Comparison of ENCODE assay signal across 9 cellular contexts in the genomic region with DNA sequence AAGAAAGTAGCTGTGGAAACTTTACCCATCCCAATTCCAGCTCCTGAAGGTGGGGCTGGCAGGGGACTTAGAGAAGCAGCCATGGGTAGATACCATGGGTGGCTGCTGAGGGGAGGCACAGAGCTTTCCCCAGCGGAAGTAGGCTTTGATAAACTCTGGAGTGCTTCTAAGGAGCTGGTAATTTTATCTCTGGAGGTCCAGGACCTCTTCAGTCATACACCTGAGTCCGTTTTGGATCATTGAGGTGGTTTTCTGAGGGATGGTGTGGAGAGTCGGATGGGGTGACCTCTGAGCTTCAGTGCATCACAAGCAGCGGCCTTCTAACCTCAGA. TPM values are rescaled to one million over a fixed set of nuclear protein-coding genes. Genes with fewer than 3 reads are reported as not detected.
DNase-seq lines count a peak whose midpoint lies in the region; ATAC-seq, FAIRE-seq and TF ChIP-seq lines count a peak whose summit lies in the region.
"Had no signal": no experiment of that assay in that cellular context is flagged by ENCODE, and none has a peak within 500 bp of the region (broad histone marks: within the 10 kb centered on the region; RNA-seq: fewer than 3 reads in every experiment).

No MANE protein-coding gene starts in this region.

- H3K27me3 Mint-ChIP-seq in CD8-positive, alpha-beta memory T cell, result no peaks in the 10 kb centered on the region

- no peak overlapping the region for H2BK20ac ChIP-seq in H1 (ENCODE audit: low read length)

- intact Hi-C loops in kidney (cut with DNase I), result no loop called here

- peak overlapping the region; percentile 53; the same call in 1 of the 2 replicates for H2BK12ac ChIP-seq in H1 (ENCODE audit: low read depth, low read length)

- peak overlapping the region; percentile 74 to 98 (median 88) for H3K27ac Mint-ChIP-seq in CD8-positive, alpha-beta memory T cell

- no peak overlapping the region for H3K14ac ChIP-seq in H1 (ENCODE audit: insufficient read length)

- H2BK120ac ChIP-seq in H1 (replicated peaks; ENCODE audit: low read depth, low read length), result no peak overlapping the region

- DNase-seq in CD8-positive, alpha-beta memory T cell, result no peak
- DNase-seq in H1 (ENCODE audit: low read depth in 1 of 2, low spot score in 2 of 2), result no peak
- DNase-seq in middle frontal gyrus (ENCODE audit: extremely low spot score, low spot score), result no peak
- DNase-seq in EL, result no peak
- no peak for DNase-seq in GM19238 (ENCODE audit: insufficient read length, low spot score)
- DNase-seq in kidney, result no peak

- H3K36me3 Mint-ChIP-seq in CD8-positive, alpha-beta memory T cell, result no peaks in the 10 kb centered on the region

- H3K79me1 ChIP-seq in H1 (ENCODE audit: low read depth, low read length), result no peaks in the 10 kb centered on the region

- CTCF ChIA-PET in CD8-positive, alpha-beta memory T cell (lab: Charles Lee), result interaction anchor here (0.8 to 3.9 kb wide), 31 partner anchors 8 to 444 kb away, joined by 3 to 27 read pairs (median 4); a partner anchor contains a TSS
- CTCF ChIA-PET in H1 (lab: Charles Lee; ENCODE audit: partially characterized antibody), result interaction anchor here (0.8 to 4.4 kb wide), 19 partner anchors 10 to 446 kb away, joined by 3 to 25 read pairs (median 5); no protein-coding TSS in a partner anchor

- H3K18ac ChIP-seq in H1 (ENCODE audit: extremely low read depth, low read length), result no peak overlapping the region

- peaks cover 34 to 39% (median 34%) of the 10 kb centered on the region in 3 donors for H3K4me1 Mint-ChIP-seq in CD8-positive, alpha-beta memory T cell

- WGBS in H1 (ENCODE audit: extremely low coverage in 1 of 2, insufficient coverage in 1 of 2, insufficient read length in 1 of 2, insufficient replicate concordance in 2 of 2, low coverage in 1 of 2, low lambda C conversion rate in 2 of 2, missing lambda C conversion rate in 1 of 2), 2 experiments, result 89% methylated on average over 4 of the region's 4 CpGs; no CpG with 5 or more reads in 1 of the 2 experiments

- no peaks in the 10 kb centered on the region for H4K20me1 ChIP-seq in H1 (replicated peaks in 1 of 2; ENCODE audit: control insufficient read depth in 1 of 2, insufficient read depth in 2 of 2, low read length in 2 of 2)

- peaks cover 47% of the 10 kb centered on the region for H3K4me1 ChIP-seq in CD8-positive, alpha-beta memory T cell (ENCODE audit: insufficient read depth, low read length)
- H3K4me1 ChIP-seq in H1 (replicated peaks in 1 of 4; ENCODE audit: control insufficient read depth in 3 of 4, insufficient read depth in 4 of 4, low read length in 3 of 4), result peaks cover 0 to 7% (median 4%) of the 10 kb centered on the region in 4 experiments; a peak in 4 of 7 replicates
- H3K4me1 ChIP-seq in kidney (ENCODE audit: control insufficient read depth in 1 of 2, insufficient read depth in 1 of 2, low read depth in 1 of 2, low read length in 2 of 2), result peaks cover 0 to 3% of the 10 kb centered on the region in 2 donors

- no peak for TF ChIP-seq POLR2A in H1 (IDR thresholded peaks at IDR 0.05; ENCODE audit: control extremely low read depth in 1 of 2, low read depth in 2 of 2, low read length in 2 of 2)

- no peak overlapping the region for H3K4me2 ChIP-seq in H1 (ENCODE audit: insufficient read depth in 1 of 2, low read depth in 2 of 2, low read length in 2 of 2)

- H3K23ac ChIP-seq in H1 (ENCODE audit: insufficient read length), result no peak overlapping the region

- H3K9me3 Mint-ChIP-seq in CD8-positive, alpha-beta memory T cell, result no peaks in the 10 kb centered on the region

- H2AFZ ChIP-seq in H1 (ENCODE audit: low read length), result no peak overlapping the region

- H3K79me2 ChIP-seq in H1 (ENCODE audit: control insufficient read depth in 1 of 2, insufficient read depth in 2 of 2, low read length in 2 of 2), result no peaks in the 10 kb centered on the region

- POLR2A ChIA-PET in CD8-positive, alpha-beta memory T cell (lab: Charles Lee), result interaction anchor here (0.5 to 1.9 kb wide), 13 partner anchors 13 to 705 kb away, joined by 3 to 9 read pairs (median 5); a partner anchor contains a TSS
- POLR2A ChIA-PET in H1 (lab: Charles Lee; ENCODE audit: partially characterized antibody), result interaction anchor here (1.4 to 1.6 kb wide), 2 partner anchors 10 to 441 kb away, joined by 4 to 5 read pairs; a partner anchor contains a TSS

- H3K56ac ChIP-seq in H1 (replicated peaks; ENCODE audit: insufficient read length, low read depth, low read length), result no peak overlapping the region

- no peak overlapping the region for H4K91ac ChIP-seq in H1 (replicated peaks; ENCODE audit: insufficient read length, low read length)

- no peaks in the 10 kb centered on the region for H3K36me3 ChIP-seq in CD8-positive, alpha-beta memory T cell (ENCODE audit: insufficient read depth, low read length)
- H3K36me3 ChIP-seq in H1 (ENCODE audit: control insufficient read depth in 2 of 4, insufficient read depth in 4 of 4, low read length in 3 of 4), result no peaks in the 10 kb centered on the region
- H3K36me3 ChIP-seq in kidney (ENCODE audit: control insufficient read depth in 1 of 2, insufficient read depth in 2 of 2, low read length in 2 of 2), result no peaks in the 10 kb centered on the region

- peak overlapping the region; percentile 58; the same call in 1 of the 2 replicates for H2BK5ac ChIP-seq in H1 (ENCODE audit: low read depth, low read length)

- no peak overlapping the region for H3K9ac ChIP-seq in H1 (replicated peaks in 1 of 4; ENCODE audit: extremely low read depth in 1 of 4, low read depth in 3 of 4, low read length in 3 of 4)
- H3K9ac ChIP-seq in kidney (ENCODE audit: low read length in 2 of 2), result no peak overlapping the region

- H3K9me3 ChIP-seq in CD8-positive, alpha-beta memory T cell (ENCODE audit: low read length), result no peaks in the 10 kb centered on the region
- H3K9me3 ChIP-seq in H1 (ENCODE audit: insufficient read depth in 2 of 2, low read depth in 1 of 2, low read length in 1 of 2), result no peaks in the 10 kb centered on the region
- H3K9me3 ChIP-seq in kidney (ENCODE audit: control insufficient read depth in 1 of 2, low read length in 2 of 2), result no peaks in the 10 kb centered on the region

- ATAC-seq in GM21526 (IDR thresholded peaks at IDR 0.05; ENCODE audit: low FRiP score, unreplicated experiment) (peak; percentile 17), HG03565 (IDR thresholded peaks at IDR 0.05; ENCODE audit: unreplicated experiment) (peak; percentile 17)

- H4K8ac ChIP-seq in H1 (ENCODE audit: extremely low read depth, insufficient read depth, low read length), result no peak overlapping the region

- TF ChIP-seq EP300 in H1 (IDR thresholded peaks at IDR 0.05; ENCODE audit: borderline replicate concordance in 1 of 2, low read depth in 2 of 2, low read length in 2 of 2), result no peak

- no peak for TF ChIP-seq RAD21 in H1 (IDR thresholded peaks at IDR 0.05 in 1 of 2, conservative IDR thresholded peaks at IDR 0.05 in 1 of 2; ENCODE audit: low read depth in 2 of 2, low read length in 2 of 2)

- H3K23me2 ChIP-seq in H1 (ENCODE audit: low read depth, low read length), result no peaks in the 10 kb centered on the region

- peak overlapping the region; percentile 4 for H3K27ac ChIP-seq in CD8-positive, alpha-beta memory T cell (ENCODE audit: low read depth, low read length)
- H3K27ac ChIP-seq in H1 (ENCODE audit: low read depth, low read length) (no peak overlapping the region), kidney (ENCODE audit: low read depth in 2 of 2, low read length in 2 of 2) (no peak overlapping the region)

- no peak for TF ChIP-seq CTCF in H1 (IDR thresholded peaks at IDR 0.05; ENCODE audit: control extremely low read depth in 1 of 3, insufficient read depth in 1 of 3, low read depth in 1 of 3, low read length in 3 of 3)
- TF ChIP-seq CTCF in kidney (IDR thresholded peaks at IDR 0.05; ENCODE audit: borderline replicate concordance, extremely low read depth, insufficient read depth), result no peak

- H4K5ac ChIP-seq in H1 (ENCODE audit: insufficient read length, low read depth, low read length), result no peak overlapping the region

- H2BK15ac ChIP-seq in H1 (ENCODE audit: low read length), result no peak overlapping the region

- H3K27me3 ChIP-seq in CD8-positive, alpha-beta memory T cell (ENCODE audit: insufficient read depth, low read length, poor library complexity, severe bottlenecking), result no peaks in the 10 kb centered on the region
- no peaks in the 10 kb centered on the region for H3K27me3 ChIP-seq in H1 (replicated peaks in 1 of 4; ENCODE audit: control insufficient read depth in 3 of 4, extremely low read depth in 1 of 4, insufficient read depth in 3 of 4, low read length in 3 of 4)

- no peak overlapping the region for H3K4me3 ChIP-seq in CD8-positive, alpha-beta memory T cell (ENCODE audit: low read length)
- H3K4me3 ChIP-seq in H1 (ENCODE audit: extremely low read depth in 1 of 4, insufficient read depth in 2 of 4, low read depth in 3 of 4, low read length in 4 of 4) (no peak overlapping the region), kidney (ENCODE audit: low read length in 2 of 2) (no peak overlapping the region)

- peak overlapping the region in 6 of 7 donors; percentile 32 to 68 (median 54) for H3K4me3 Mint-ChIP-seq in CD8-positive, alpha-beta memory T cell

- FAIRE-seq in H1 (lab: Jason Lieb, UNC) (no peak), kidney (lab: Jason Lieb, UNC) (no peak)
- FAIRE-seq: endometrium had no signal

- no peak overlapping the region for H3K4ac ChIP-seq in H1 (replicated peaks; ENCODE audit: insufficient read length, low read depth, low read length)

- H2AK5ac ChIP-seq in H1 (ENCODE audit: low read depth, low read length), result peak overlapping the region; percentile 20; the same call in 1 of the 2 replicates

RNA-seq across cellular contexts. Expression of a gene that starts 36.7 kb away (rescaled TPM):
- total RNA-seq in CD8-positive, alpha-beta memory T cell, result not detected
- polyA plus RNA-seq in CD8-positive, alpha-beta memory T cell, result not detected
- not detected in 2 replicates for total RNA-seq in H1 (2021; fragmentation: NEBNext Ultra II Directional; extraction: Animal tissue kit (Norgen Biotek cat#: 25700))
- polyA plus RNA-seq in H1 (2011; rRNA removed), result not detected in 2 replicates
- polyA plus RNA-seq in H1 (2011; cell fraction: cytosol; rRNA removed), result not detected
- polyA plus RNA-seq in H1 (2011; cell fraction: nucleus; rRNA removed), result not detected
- polyA plus RNA-seq in H1 (2012, experiment 1 of 2), result not detected in 4 replicates
- polyA plus RNA-seq in H1 (2012, experiment 2 of 2), result not detected
- polyA plus RNA-seq in H1 (2013, experiment 1 of 2), result not detected
- not detected for polyA plus RNA-seq in H1 (2013, experiment 2 of 2)
- polyA minus RNA-seq in H1 (2011; rRNA and poly(A)+ RNA removed), result 0.16 TPM in 1 of 2 replicates, not detected in the other
- not detected for polyA minus RNA-seq in H1 (2011; cell fraction: cytosol; rRNA and poly(A)+ RNA removed)
- polyA minus RNA-seq in H1 (2011; cell fraction: nucleus; rRNA and poly(A)+ RNA removed), result not detected
- total RNA-seq in kidney, result not detected
- polyA plus RNA-seq in kidney (ENCODE audit: insufficient read depth, low read depth, low replicate concordance), result not detected

RNA-seq across cellular contexts. Expression of a gene that starts 44.8 kb away (rescaled TPM):
- not detected for total RNA-seq in CD8-positive, alpha-beta memory T cell
- not detected for polyA plus RNA-seq in CD8-positive, alpha-beta memory T cell
- not detected in 2 replicates for total RNA-seq in H1 (2021; fragmentation: NEBNext Ultra II Directional; extraction: Animal tissue kit (Norgen Biotek cat#: 25700))
- polyA plus RNA-seq in H1 (2011; rRNA removed) (not detected in 2 replicates), kidney (ENCODE audit: insufficient read depth, low read depth, low replicate concordance) (not detected)
- not detected for polyA plus RNA-seq in H1 (2011; cell fraction: cytosol; rRNA removed)
- not detected for polyA plus RNA-seq in H1 (2011; cell fraction: nucleus; rRNA removed)
- not detected in 4 replicates for polyA plus RNA-seq in H1 (2012, experiment 1 of 2)
- not detected for polyA plus RNA-seq in H1 (2012, experiment 2 of 2)
- not detected for polyA plus RNA-seq in H1 (2013, experiment 1 of 2)
- not detected for polyA plus RNA-seq in H1 (2013, experiment 2 of 2)
- not detected in 2 replicates for polyA minus RNA-seq in H1 (2011; rRNA and poly(A)+ RNA removed)
- polyA minus RNA-seq in H1 (2011; cell fraction: cytosol; rRNA and poly(A)+ RNA removed), result not detected
- polyA minus RNA-seq in H1 (2011; cell fraction: nucleus; rRNA and poly(A)+ RNA removed), result not detected
- not detected for total RNA-seq in kidney
